Comparison of ENCODE assay signal across 19 cellular contexts in the genomic region with DNA sequence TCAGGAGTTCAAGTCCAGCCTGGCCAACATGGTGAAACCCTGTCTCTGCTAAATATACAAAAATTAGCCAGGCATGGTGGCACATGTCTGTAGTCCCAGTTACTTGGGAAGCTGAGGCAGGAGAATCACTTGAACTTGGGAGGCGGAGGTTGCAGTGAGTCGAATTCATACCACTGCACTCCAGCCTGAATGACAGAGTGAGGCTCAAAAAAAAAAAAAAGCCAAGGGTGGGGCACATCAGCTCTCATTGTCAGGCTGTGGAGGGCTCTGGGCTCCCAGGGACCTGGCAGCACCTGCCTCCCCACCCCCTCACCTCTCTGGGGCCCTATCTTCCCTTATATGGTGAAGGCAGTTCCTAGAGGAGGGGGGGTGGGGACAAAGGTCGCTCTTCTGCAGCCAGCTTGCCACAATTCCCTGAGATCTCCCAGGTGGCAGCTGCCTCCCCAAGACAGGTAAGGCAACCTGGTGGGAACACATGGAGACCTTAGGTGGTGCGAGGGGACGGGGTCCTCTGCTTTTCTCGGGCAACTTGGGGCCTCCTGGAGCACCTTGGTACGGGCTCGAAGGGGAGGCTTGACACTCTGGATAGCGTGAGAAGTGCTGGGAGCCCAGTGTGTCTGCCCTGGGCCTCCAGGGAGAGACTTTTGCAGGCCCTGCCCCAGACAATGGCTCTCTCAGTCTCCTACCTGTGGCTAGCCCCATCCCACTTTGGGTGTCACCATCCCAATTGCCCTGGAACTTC. TPM values are rescaled to one million over a fixed set of nuclear protein-coding genes. Genes with fewer than 3 reads are reported as not detected.
DNase-seq lines count a peak whose midpoint lies in the region; ATAC-seq and TF ChIP-seq lines count a peak whose summit lies in the region.
"Had no signal": no experiment of that assay in that cellular context is flagged by ENCODE, and none has a peak within 500 bp of the region (broad histone marks: within the 10 kb centered on the region; RNA-seq: fewer than 3 reads in every experiment).

TSS of gene VIL1 (plus strand) at position 407 of the 742 bp plus-strand sequence. CDS start 4,656 bp downstream, outside the sequence.

- ATAC-seq in HCT116, result 0 out of 2 replicates have a peak, but pooled peaks have one; percentile 8
- ATAC-seq in GM21515 (IDR thresholded peaks at IDR 0.05; ENCODE audit: unreplicated experiment), result no peak
- ATAC-seq: gastrocnemius medialis had no signal

- CTCF ChIA-PET in HCT116 (lab: Charles Lee), result no interaction called here

- H3K9ac ChIP-seq in HCT116 (ENCODE audit: low read length) (no peak within 1 kb of the TSS), iPS-15b (ENCODE audit: low read depth, low read length) (peak within 1 kb of the TSS; percentile 47), rectal smooth muscle tissue (ENCODE audit: low read length) (no peak within 1 kb of the TSS)
- H3K9ac ChIP-seq: BLaER1 had no signal

- no peaks in the 10 kb centered on the region for H3K9me3 Mint-ChIP-seq in immature natural killer cell
- H3K9me3 Mint-ChIP-seq: activated naive CD8-positive, alpha-beta T cell treated with anti-CD3 and anti-CD28 coated beads for 36 hours; mesothelial cell of epicardium had no signal

- DNase-seq in HCT116 (ENCODE audit: low read depth, low spot score), result no peak
- DNase-seq in NCI-H2171 (lab: John Stamatoyannopoulos, UW), result peak; percentile 48
- no peak for DNase-seq in immature natural killer cell
- no peak for DNase-seq in NK-92 treated with Interleukin-12 subunit alpha and Interleukin-12 subunit beta, amount 100 ng/mL, for 24 hours (lab: John Stamatoyannopoulos, UW)
- DNase-seq: activated CD4-positive, alpha-beta T cell treated with anti-CD3 and anti-CD28 coated beads for 4 hours; activated naive CD8-positive, alpha-beta T cell treated with anti-CD3 and anti-CD28 coated beads for 36 hours; gastrocnemius medialis; NCI-H1092; SIG-M5; T-helper 9 cell had no signal

- H3K4me3 ChIP-seq in HCT116 (replicated peaks in 1 of 2; ENCODE audit: low read depth in 1 of 2, low read length in 2 of 2), result no peak within 1 kb of the TSS
- peak within 1 kb of the TSS; percentile 26 for H3K4me3 ChIP-seq in iPS-15b (ENCODE audit: low read depth, low read length)
- peak within 1 kb of the TSS; percentile 53 for H3K4me3 ChIP-seq in rectal smooth muscle tissue (ENCODE audit: low read length)
- H3K4me3 ChIP-seq: BLaER1, cardiac muscle cell, gastrocnemius medialis, thoracic aorta had no signal

- H3K4me1 Mint-ChIP-seq in immature natural killer cell, result peaks cover 0 to 6% of the 10 kb centered on the region in 2 donors
- H3K4me1 Mint-ChIP-seq: activated naive CD8-positive, alpha-beta T cell treated with anti-CD3 and anti-CD28 coated beads for 36 hours had no signal

- POLR2A ChIA-PET in HCT116 (lab: Charles Lee), result no interaction called here

- no peak for TF ChIP-seq POLR2A in HCT116 (IDR thresholded peaks at IDR 0.05; ENCODE audit: borderline replicate concordance, extremely low read depth, insufficient read depth, insufficient read length)

- H3K27ac Mint-ChIP-seq in immature natural killer cell, result peak within 1 kb of the TSS in 2 of 6 donors; percentile 6 to 59
- H3K27ac Mint-ChIP-seq: activated naive CD8-positive, alpha-beta T cell treated with anti-CD3 and anti-CD28 coated beads for 36 hours; mesothelial cell of epicardium had no signal

- no peak within 1 kb of the TSS for H3K27ac ChIP-seq in HCT116 (ENCODE audit: low read depth, low read length)
- no peak within 1 kb of the TSS for H3K27ac ChIP-seq in rectal smooth muscle tissue (ENCODE audit: low read depth, low read length)
- H3K27ac ChIP-seq: BLaER1, cardiac muscle cell, gastrocnemius medialis, thoracic aorta had no signal

- RAD21 ChIA-PET in HCT116 (lab: Charles Lee; ENCODE audit: low non-redundant PET in 1 of 2, low total read pairs in 2 of 2, uncharacterized antibody in 2 of 2, unreplicated experiment in 2 of 2), result no interaction called here

- H3K27me3 ChIP-seq in HCT116 (ENCODE audit: insufficient read depth, low read length) (no peaks in the 10 kb centered on the region), iPS-15b (ENCODE audit: control insufficient read depth, insufficient read depth, low read length) (no peaks in the 10 kb centered on the region), rectal smooth muscle tissue (ENCODE audit: control insufficient read depth, insufficient read depth, low read length) (peaks cover 2% of the 10 kb centered on the region)
- H3K27me3 ChIP-seq: BLaER1, cardiac muscle cell, gastrocnemius medialis had no signal

- no peaks in the 10 kb centered on the region for H3K36me3 Mint-ChIP-seq in immature natural killer cell
- H3K36me3 Mint-ChIP-seq: activated naive CD8-positive, alpha-beta T cell treated with anti-CD3 and anti-CD28 coated beads for 36 hours; mesothelial cell of epicardium had no signal

- H2AFZ ChIP-seq in HCT116 (ENCODE audit: low read depth, low read length, poor library complexity, severe bottlenecking), result no peak within 1 kb of the TSS

- no peak for TF ChIP-seq RAD21 in HCT116 (IDR thresholded peaks at IDR 0.05; ENCODE audit: low read depth)

- H3K9me3 ChIP-seq in HCT116 (ENCODE audit: control insufficient read depth in 1 of 2, insufficient read depth in 1 of 2, low read depth in 1 of 2, low read length in 2 of 2), result no peaks in the 10 kb centered on the region
- no peaks in the 10 kb centered on the region for H3K9me3 ChIP-seq in iPS-15b (ENCODE audit: control insufficient read depth, insufficient read depth, low read length)
- H3K9me3 ChIP-seq: BLaER1, gastrocnemius medialis, thoracic aorta had no signal

- TF ChIP-seq CTCF in HCT116 (IDR thresholded peaks at IDR 0.05 in 2 of 3, conservative IDR thresholded peaks at IDR 0.05 in 1 of 3; ENCODE audit: borderline replicate concordance in 1 of 3, insufficient read depth in 1 of 3, low read depth in 2 of 3, low read length in 2 of 3), result no peak

- H3K36me3 ChIP-seq in HCT116 (ENCODE audit: control insufficient read depth in 1 of 2, insufficient read depth in 2 of 2, low read length in 2 of 2) (no peaks in the 10 kb centered on the region), iPS-15b (ENCODE audit: control insufficient read depth, insufficient read depth, low read length) (no peaks in the 10 kb centered on the region), rectal smooth muscle tissue (ENCODE audit: control insufficient read depth, insufficient read depth, low read length) (no peaks in the 10 kb centered on the region)
- H3K36me3 ChIP-seq: BLaER1, cardiac muscle cell, gastrocnemius medialis, thoracic aorta had no signal

- H3K9me2 ChIP-seq in HCT116 (ENCODE audit: insufficient read depth), result no peaks in the 10 kb centered on the region

- H3K4me2 ChIP-seq in HCT116 (ENCODE audit: low read length), result no peak within 1 kb of the TSS
- H3K4me2 ChIP-seq: BLaER1 had no signal

- H3K27me3 Mint-ChIP-seq in immature natural killer cell (ENCODE audit: low read depth in 3 of 3), result peaks cover 1 to 3% (median 2%) of the 10 kb centered on the region in 3 donors
- H3K27me3 Mint-ChIP-seq: activated naive CD8-positive, alpha-beta T cell treated with anti-CD3 and anti-CD28 coated beads for 36 hours had no signal

- no TSS peak for BruUV-seq in HCT116 (replicated peaks; lab: Mats Ljungman, UMichigan)

- intact Hi-C loops in HCT116 (cut with micrococcal nuclease), result no loop called here

- H3K79me2 ChIP-seq in HCT116 (ENCODE audit: insufficient read depth, low read length), result no peaks in the 10 kb centered on the region

- H3K4me1 ChIP-seq in HCT116 (ENCODE audit: control insufficient read depth in 1 of 2, insufficient read depth in 2 of 2, low read length in 2 of 2) (no peaks in the 10 kb centered on the region), iPS-15b (ENCODE audit: control insufficient read depth, insufficient read depth, low read length) (peaks cover 6% of the 10 kb centered on the region), rectal smooth muscle tissue (ENCODE audit: control insufficient read depth, insufficient read depth, low read length) (no peaks in the 10 kb centered on the region)
- H3K4me1 ChIP-seq: BLaER1, gastrocnemius medialis had no signal

- H4K20me1 ChIP-seq in HCT116 (ENCODE audit: insufficient read depth), result no peaks in the 10 kb centered on the region
- H4K20me1 ChIP-seq: BLaER1 had no signal

- H3K4me3 Mint-ChIP-seq in immature natural killer cell, result no peak within 1 kb of the TSS
- H3K4me3 Mint-ChIP-seq: activated naive CD8-positive, alpha-beta T cell treated with anti-CD3 and anti-CD28 coated beads for 36 hours; mesothelial cell of epicardium had no signal

TF ChIP-seq in HCT116, 20 proteins besides CTCF, POLR2A, EP300 and RAD21:
- TF ChIP-seq YY1 (IDR thresholded peaks at IDR 0.05; ENCODE audit: extremely low read depth, insufficient replicate concordance, low read depth, low read length) (no peak), SIN3A (IDR thresholded peaks at IDR 0.05; ENCODE audit: low read depth) (no peak), ZNF274 (IDR thresholded peaks at IDR 0.05; ENCODE audit: low read depth, low read length) (no peak), SRF (IDR thresholded peaks at IDR 0.05; ENCODE audit: low read depth) (no peak), CBX3 (IDR thresholded peaks at IDR 0.05; ENCODE audit: low read depth) (no peak)
- TF ChIP-seq, protein P1, sequence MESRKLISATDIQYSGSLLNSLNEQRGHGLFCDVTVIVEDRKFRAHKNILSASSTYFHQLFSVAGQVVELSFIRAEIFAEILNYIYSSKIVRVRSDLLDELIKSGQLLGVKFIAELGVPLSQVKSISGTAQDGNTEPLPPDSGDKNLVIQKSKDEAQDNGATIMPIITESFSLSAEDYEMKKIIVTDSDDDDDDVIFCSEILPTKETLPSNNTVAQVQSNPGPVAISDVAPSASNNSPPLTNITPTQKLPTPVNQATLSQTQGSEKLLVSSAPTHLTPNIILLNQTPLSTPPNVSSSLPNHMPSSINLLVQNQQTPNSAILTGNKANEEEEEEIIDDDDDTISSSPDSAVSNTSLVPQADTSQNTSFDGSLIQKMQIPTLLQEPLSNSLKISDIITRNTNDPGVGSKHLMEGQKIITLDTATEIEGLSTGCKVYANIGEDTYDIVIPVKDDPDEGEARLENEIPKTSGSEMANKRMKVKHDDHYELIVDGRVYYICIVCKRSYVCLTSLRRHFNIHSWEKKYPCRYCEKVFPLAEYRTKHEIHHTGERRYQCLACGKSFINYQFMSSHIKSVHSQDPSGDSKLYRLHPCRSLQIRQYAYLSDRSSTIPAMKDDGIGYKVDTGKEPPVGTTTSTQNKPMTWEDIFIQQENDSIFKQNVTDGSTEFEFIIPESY (IDR thresholded peaks at IDR 0.05; ENCODE audit: extremely low read depth, insufficient replicate concordance, low read length), result no peak
- TF ChIP-seq, protein P2, sequence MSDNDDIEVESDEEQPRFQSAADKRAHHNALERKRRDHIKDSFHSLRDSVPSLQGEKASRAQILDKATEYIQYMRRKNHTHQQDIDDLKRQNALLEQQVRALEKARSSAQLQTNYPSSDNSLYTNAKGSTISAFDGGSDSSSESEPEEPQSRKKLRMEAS (IDR thresholded peaks at IDR 0.05), result no peak
TF ChIP-seq in HCT116: peak in this region for 0.

RNA-seq across cellular contexts. Expression of gene VIL1, which starts in this region (rescaled TPM):
- 0.49 TPM for total RNA-seq in HCT116 (2021; ENCODE audit: unreplicated experiment)
- 0.06 and 0.17 TPM in 2 replicates for polyA plus RNA-seq in HCT116 (2012)
- polyA plus RNA-seq in immature natural killer cell, result under 1 TPM in 2 of 3 donors, not detected in 1; 0.47 to 0.63 TPM
- total RNA-seq: activated naive CD8-positive, alpha-beta T cell treated with anti-CD3 and anti-CD28 coated beads for 36 hours; endothelial cell of umbilical vein; posterior vena cava had no signal
- polyA plus RNA-seq: endothelial cell of umbilical vein had no signal

Comparison
In these comparisons a context has a peak if more than half of its experiments do, and no peak if none do; other contexts are left out.
1. Peak in ATAC-seq in HCT116; RNA of the gene not detected or under 1 TPM.
2. H3K4me3 ChIP-seq: peak in iPS-15b (single experiment) and rectal smooth muscle tissue (single experiment); none in HCT116 (0 of 2).